In genomic region chr7:42315631-42316030, GRCh38 we compare ENCODE assay signal across 2 cellular contexts.
TF ChIP-seq lines count a peak whose summit lies in the region.

No MANE protein-coding gene starts in this region.

TF ChIP-seq in HepG2, 621 proteins besides CTCF, POLR2A, EP300 and RAD21 (continued from another document):
- TF ChIP-seq, protein P1, sequence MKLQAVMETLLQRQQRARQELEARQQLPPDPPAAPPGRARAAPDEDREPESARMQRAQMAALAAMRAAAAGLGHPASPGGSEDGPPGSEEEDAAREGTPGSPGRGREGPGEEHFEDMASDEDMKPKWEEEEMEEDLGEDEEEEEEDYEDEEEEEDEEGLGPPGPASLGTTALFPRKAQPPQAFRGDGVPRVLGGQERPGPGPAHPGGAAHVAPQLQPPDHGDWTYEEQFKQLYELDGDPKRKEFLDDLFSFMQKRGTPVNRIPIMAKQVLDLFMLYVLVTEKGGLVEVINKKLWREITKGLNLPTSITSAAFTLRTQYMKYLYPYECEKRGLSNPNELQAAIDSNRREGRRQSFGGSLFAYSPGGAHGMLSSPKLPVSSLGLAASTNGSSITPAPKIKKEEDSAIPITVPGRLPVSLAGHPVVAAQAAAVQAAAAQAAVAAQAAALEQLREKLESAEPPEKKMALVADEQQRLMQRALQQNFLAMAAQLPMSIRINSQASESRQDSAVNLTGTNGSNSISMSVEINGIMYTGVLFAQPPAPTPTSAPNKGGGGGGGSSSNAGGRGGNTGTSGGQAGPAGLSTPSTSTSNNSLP (IDR thresholded peaks at IDR 0.05; ENCODE audit: low read depth, low read length) = no peak
- TF ChIP-seq, protein P2, sequence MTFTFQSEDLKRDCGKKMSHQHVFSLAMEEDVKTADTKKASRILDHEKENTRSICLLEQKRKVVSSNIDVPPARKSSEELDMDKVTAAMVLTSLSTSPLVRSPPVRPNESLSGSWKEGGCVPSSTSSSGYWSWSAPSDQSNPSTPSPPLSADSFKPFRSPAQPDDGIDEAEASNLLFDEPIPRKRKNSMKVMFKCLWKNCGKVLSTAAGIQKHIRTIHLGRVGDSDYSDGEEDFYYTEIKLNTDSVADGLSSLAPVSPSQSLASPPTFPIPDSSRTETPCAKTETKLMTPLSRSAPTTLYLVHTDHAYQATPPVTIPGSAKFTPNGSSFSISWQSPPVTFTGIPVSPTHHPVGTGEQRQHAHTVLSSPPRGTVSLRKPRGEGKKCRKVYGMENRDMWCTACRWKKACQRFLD (CRISPR knock-in tag; IDR thresholded peaks at IDR 0.05; ENCODE audit: borderline replicate concordance) = no peak

TF ChIP-seq in SK-N-SH treated with all-trans-retinoic acid at 6 μM for 48 hours, 23 proteins besides CTCF, POLR2A, EP300 and RAD21 (continued from another document):
- TF ChIP-seq, protein P3, sequence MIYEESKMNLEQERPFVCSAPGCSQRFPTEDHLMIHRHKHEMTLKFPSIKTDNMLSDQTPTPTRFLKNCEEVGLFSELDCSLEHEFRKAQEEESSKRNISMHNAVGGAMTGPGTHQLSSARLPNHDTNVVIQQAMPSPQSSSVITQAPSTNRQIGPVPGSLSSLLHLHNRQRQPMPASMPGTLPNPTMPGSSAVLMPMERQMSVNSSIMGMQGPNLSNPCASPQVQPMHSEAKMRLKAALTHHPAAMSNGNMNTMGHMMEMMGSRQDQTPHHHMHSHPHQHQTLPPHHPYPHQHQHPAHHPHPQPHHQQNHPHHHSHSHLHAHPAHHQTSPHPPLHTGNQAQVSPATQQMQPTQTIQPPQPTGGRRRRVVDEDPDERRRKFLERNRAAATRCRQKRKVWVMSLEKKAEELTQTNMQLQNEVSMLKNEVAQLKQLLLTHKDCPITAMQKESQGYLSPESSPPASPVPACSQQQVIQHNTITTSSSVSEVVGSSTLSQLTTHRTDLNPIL (CRISPR knock-in tag; IDR thresholded peaks at IDR 0.05; ENCODE audit: low read depth) = no peak
- TF ChIP-seq ZNF70 (CRISPR knock-in tag; IDR thresholded peaks at IDR 0.05) (no peak), ZFP3 (CRISPR knock-in tag; IDR thresholded peaks at IDR 0.05) (no peak), CSRNP3 (CRISPR knock-in tag; IDR thresholded peaks at IDR 0.05) (no peak), ISL1 (CRISPR knock-in tag; IDR thresholded peaks at IDR 0.05) (no peak), BACH2 (CRISPR knock-in tag; IDR thresholded peaks at IDR 0.05; ENCODE audit: borderline replicate concordance) (no peak), GLIS3 (CRISPR knock-in tag; IDR thresholded peaks at IDR 0.05) (no peak), ARNTL (CRISPR knock-in tag; IDR thresholded peaks at IDR 0.05; ENCODE audit: borderline replicate concordance, low read depth) (no peak), TCF4 (CRISPR knock-in tag; IDR thresholded peaks at IDR 0.05; ENCODE audit: borderline replicate concordance) (no peak), CSDC2 (CRISPR knock-in tag; IDR thresholded peaks at IDR 0.05) (no peak), OSR1 (CRISPR knock-in tag; IDR thresholded peaks at IDR 0.05) (no peak), ZNF8 (CRISPR knock-in tag; IDR thresholded peaks at IDR 0.05) (no peak), ZNF565 (CRISPR knock-in tag; conservative IDR thresholded peaks at IDR 0.05; ENCODE audit: low read depth) (no peak), ZFP30 (CRISPR knock-in tag; IDR thresholded peaks at IDR 0.05) (no peak), PPARA (CRISPR knock-in tag; IDR thresholded peaks at IDR 0.05; ENCODE audit: borderline replicate concordance) (no peak)
- TF ChIP-seq, protein P4, sequence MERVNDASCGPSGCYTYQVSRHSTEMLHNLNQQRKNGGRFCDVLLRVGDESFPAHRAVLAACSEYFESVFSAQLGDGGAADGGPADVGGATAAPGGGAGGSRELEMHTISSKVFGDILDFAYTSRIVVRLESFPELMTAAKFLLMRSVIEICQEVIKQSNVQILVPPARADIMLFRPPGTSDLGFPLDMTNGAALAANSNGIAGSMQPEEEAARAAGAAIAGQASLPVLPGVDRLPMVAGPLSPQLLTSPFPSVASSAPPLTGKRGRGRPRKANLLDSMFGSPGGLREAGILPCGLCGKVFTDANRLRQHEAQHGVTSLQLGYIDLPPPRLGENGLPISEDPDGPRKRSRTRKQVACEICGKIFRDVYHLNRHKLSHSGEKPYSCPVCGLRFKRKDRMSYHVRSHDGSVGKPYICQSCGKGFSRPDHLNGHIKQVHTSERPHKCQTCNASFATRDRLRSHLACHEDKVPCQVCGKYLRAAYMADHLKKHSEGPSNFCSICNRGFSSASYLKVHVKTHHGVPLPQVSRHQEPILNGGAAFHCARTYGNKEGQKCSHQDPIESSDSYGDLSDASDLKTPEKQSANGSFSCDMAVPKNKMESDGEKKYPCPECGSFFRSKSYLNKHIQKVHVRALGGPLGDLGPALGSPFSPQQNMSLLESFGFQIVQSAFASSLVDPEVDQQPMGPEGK (CRISPR knock-in tag; IDR thresholded peaks at IDR 0.05; ENCODE audit: borderline replicate concordance) = no peak
